ENCODE assay signal across 23 cellular contexts in the genomic region with DNA sequence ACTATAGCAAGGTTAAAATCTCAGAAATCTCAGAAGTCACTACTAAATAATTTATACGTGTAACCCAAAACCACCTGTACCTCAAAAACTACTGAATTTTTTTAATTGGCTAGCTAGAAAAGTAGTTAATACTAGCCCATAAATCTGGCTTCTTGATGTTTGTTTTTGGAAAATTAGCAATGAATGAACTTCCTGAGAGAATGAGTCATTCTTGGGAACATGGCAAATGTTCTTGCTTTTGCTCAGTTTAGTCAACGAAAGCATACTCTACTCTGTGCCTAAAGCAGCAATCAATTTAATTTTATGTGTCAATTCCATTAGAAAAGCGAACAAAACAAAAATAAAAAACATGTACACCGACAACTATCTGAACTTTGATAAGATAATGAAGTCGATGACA.
A peak's percentile ranks its signal among the peaks of the same experiment; 100 is the strongest.
DNase-seq lines count a peak whose midpoint lies in the region; ATAC-seq and TF ChIP-seq lines count a peak whose summit lies in the region.
"Had no signal": no experiment of that assay in that cellular context is flagged by ENCODE, and none has a peak within 500 bp of the region (broad histone marks: within the 10 kb centered on the region; RNA-seq: fewer than 3 reads in every experiment).

No MANE protein-coding gene starts in this region.

- intact Hi-C loops in heart right ventricle (cut with DNase I), result no loop called here

- no peak for TF ChIP-seq CTCF in cardiac fibroblast (IDR thresholded peaks at IDR 0.05; ENCODE audit: low read depth, low read length)
- TF ChIP-seq CTCF in heart right ventricle (IDR thresholded peaks at IDR 0.05), result no peak
- no peak for TF ChIP-seq CTCF in osteocyte (IDR thresholded peaks at IDR 0.05)

- no peaks in the 10 kb centered on the region for H3K36me3 Mint-ChIP-seq in osteocyte (ENCODE audit: unreplicated experiment)

- DNase-seq in AG08395 (ENCODE audit: low spot score) (peak; percentile 6), M059J (ENCODE audit: low read depth) (peak; percentile 17), cardiac fibroblast (ENCODE audit: low read depth in 2 of 2) (peak; percentile 16 to 35), glomerular endothelial cell (ENCODE audit: extremely low read depth, low read depth, low spot score) (peak; percentile 23), heart right ventricle (no peak), activated T-cell treated with anti-CD3 and anti-CD28 coated beads for 4 hours (no peak), osteocyte (ENCODE audit: extremely low spot score, unreplicated experiment) (no peak)
- DNase-seq: activated naive CD4-positive, alpha-beta T cell treated with anti-CD3 and anti-CD28 coated beads, Interleukin-2, amount 50 U/mL, for 16 hours; activated T-cell treated with anti-CD3 and anti-CD28 coated beads, Interleukin-2, amount 50 U/mL, for 24 hours; CD4-positive, alpha-beta T cell; DMS79 treated with DMSO at 0.1 percent for 48 hours; esophagus squamous epithelium; KBM-7; left lung; NCI-H2029 treated with DMSO at 0.1 percent for 48 hours; NCI-H446; retina; stimulated activated CD4-positive, alpha-beta T cell treated with anti-CD3 and anti-CD28 coated beads, Interleukin-12 subunit alpha, Interleukin-12 subunit beta, amount 100 ng/mL, for 4 hours; T-helper 1 cell; tibial artery had no signal

- H3K27ac ChIP-seq in heart right ventricle, result no peak overlapping the region
- H3K27ac ChIP-seq: esophagus squamous epithelium, left lung, tibial artery had no signal

- H3K27me3 ChIP-seq in heart right ventricle, result no peaks in the 10 kb centered on the region
- H3K27me3 ChIP-seq: esophagus squamous epithelium, left lung, tibial artery had no signal

- H3K4me3 Mint-ChIP-seq in osteocyte (ENCODE audit: unreplicated experiment), result no peak overlapping the region
- H3K4me3 Mint-ChIP-seq: activated T-cell treated with anti-CD3 and anti-CD28 coated beads, Interleukin-2, amount 50 U/mL, for 24 hours; CD4-positive, alpha-beta T cell had no signal

- no peaks in the 10 kb centered on the region for H3K9me3 Mint-ChIP-seq in osteocyte (ENCODE audit: unreplicated experiment)

- H3K27ac Mint-ChIP-seq in osteocyte (ENCODE audit: unreplicated experiment), result no peak overlapping the region
- H3K27ac Mint-ChIP-seq: activated T-cell treated with anti-CD3 and anti-CD28 coated beads, Interleukin-2, amount 50 U/mL, for 24 hours; CD4-positive, alpha-beta T cell had no signal

- H3K36me3 ChIP-seq in heart right ventricle, result no peaks in the 10 kb centered on the region
- H3K36me3 ChIP-seq: esophagus squamous epithelium, HAP-1, left lung, tibial artery had no signal

- H3K4me1 ChIP-seq in heart right ventricle, result no peaks in the 10 kb centered on the region
- H3K4me1 ChIP-seq: esophagus squamous epithelium, HAP-1, left lung, tibial artery had no signal

- 68 to 73% methylated on average over 5 of the region's 5 CpGs for WGBS in heart right ventricle, 2 donors

- H3K4me1 Mint-ChIP-seq in osteocyte (ENCODE audit: unreplicated experiment), result peaks cover 7% of the 10 kb centered on the region

- H3K9me3 ChIP-seq in heart right ventricle, result no peaks in the 10 kb centered on the region
- H3K9me3 ChIP-seq: esophagus squamous epithelium, HAP-1, left lung, tibial artery had no signal

- ATAC-seq in HG03565 (IDR thresholded peaks at IDR 0.05; ENCODE audit: unreplicated experiment) (no peak), heart right ventricle (no peak)
- ATAC-seq: left lung, Right ventricle myocardium inferior had no signal

- no peak overlapping the region for H3K4me3 ChIP-seq in cardiac fibroblast (replicated peaks in 1 of 2; ENCODE audit: low read depth in 2 of 2, low read length in 2 of 2)
- no peak overlapping the region for H3K4me3 ChIP-seq in heart right ventricle
- H3K4me3 ChIP-seq: esophagus squamous epithelium, HAP-1, left lung, tibial artery had no signal

- H3K27me3 Mint-ChIP-seq in osteocyte (ENCODE audit: unreplicated experiment), result no peaks in the 10 kb centered on the region
- H3K27me3 Mint-ChIP-seq: activated T-cell treated with anti-CD3 and anti-CD28 coated beads, Interleukin-2, amount 50 U/mL, for 24 hours; CD4-positive, alpha-beta T cell had no signal

Comparison
In these comparisons a context has a peak if more than half of its experiments do, and no peak if none do; other contexts are left out.
1. DNase-seq: peak in AG08395 (single experiment), M059J (single experiment), cardiac fibroblast (2 of 2) and glomerular endothelial cell (single experiment); none in heart right ventricle (0 of 2), activated T-cell treated with anti-CD3 and anti-CD28 coated beads for 4 hours (single experiment) and osteocyte (single experiment).